Comparison of ENCODE assay signal across 15 cellular contexts in the genomic region with DNA sequence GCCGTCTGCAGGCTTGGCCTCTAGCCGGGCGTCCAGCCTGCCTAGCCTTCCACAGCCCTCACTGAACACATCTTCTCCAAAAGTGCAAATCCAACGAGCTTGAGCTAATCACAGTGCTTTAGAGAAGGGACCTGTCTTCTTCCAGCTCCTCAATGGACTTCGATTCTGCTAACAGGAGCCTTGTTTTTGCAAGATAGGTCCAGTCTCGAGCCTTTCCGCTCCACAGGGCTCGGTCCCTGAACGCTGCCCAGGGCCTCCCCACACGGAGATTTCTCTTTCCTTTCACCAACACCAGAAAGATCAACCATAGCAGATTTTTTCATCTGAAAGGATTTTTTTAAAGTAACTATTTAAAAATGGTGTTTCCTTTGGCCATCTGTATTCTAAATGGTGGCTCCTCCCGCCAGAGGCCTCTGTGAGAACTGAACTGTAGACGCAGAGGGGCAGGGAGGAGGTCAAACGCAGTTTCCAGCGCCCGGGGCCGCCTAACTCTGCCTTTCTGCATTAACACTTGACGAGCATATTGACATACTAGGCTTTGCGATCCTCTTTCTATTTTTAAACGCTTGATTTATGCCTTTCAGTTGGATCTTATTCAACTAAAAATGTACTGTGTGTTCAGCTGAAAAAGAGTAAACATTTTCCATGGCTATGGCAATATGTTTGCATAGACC.
DNase-seq lines count a peak whose midpoint lies in the region; ATAC-seq and TF ChIP-seq lines count a peak whose summit lies in the region.
"Had no signal": no experiment of that assay in that cellular context is flagged by ENCODE, and none has a peak within 500 bp of the region (broad histone marks: within the 10 kb centered on the region; RNA-seq: fewer than 3 reads in every experiment).

No MANE protein-coding gene starts in this region.

- peak; percentile 22 for DNase-seq in DMS79 (lab: John Stamatoyannopoulos, UW)
- peak; percentile 91 for DNase-seq in NCI-H1092 treated with DMSO at 0.1 percent for 48 hours (lab: John Stamatoyannopoulos, UW)
- peak; percentile 46 for DNase-seq in NCI-H526 treated with DMSO at 0.1 percent for 48 hours (lab: John Stamatoyannopoulos, UW)
- DNase-seq in hippocampal formation (lab: John Stamatoyannopoulos, UW), result no peak
- DNase-seq: activated CD4-positive, alpha-beta T cell treated with anti-CD3 and anti-CD28 coated beads, Interleukin-2, amount 50 U/mL, for 1 hour; KBM-7; lower lobe of right lung; naive B cell; NCI-H187; thyroid gland had no signal

- no peaks in the 10 kb centered on the region for H3K36me3 Mint-ChIP-seq in nephron (ENCODE audit: low read depth)
- no peaks in the 10 kb centered on the region for H3K36me3 Mint-ChIP-seq in activated T-helper 17 cell treated with anti-CD3 and anti-CD28 coated beads, Interleukin-2, amount 50 U/mL, for 72 hours (ENCODE audit: low read depth)
- H3K36me3 Mint-ChIP-seq: naive B cell; stimulated activated effector memory CD8-positive, alpha-beta T cell treated with anti-CD3 and anti-CD28 coated beads, Interleukin-12 subunit alpha, Interleukin-12 subunit beta, amount 100 ng/mL, for 72 hours had no signal

- H3K27ac Mint-ChIP-seq in nephron, result peak overlapping the region in 2 of 3 experiments; percentile 1 to 2
- no peak overlapping the region for H3K27ac Mint-ChIP-seq in activated T-helper 17 cell treated with anti-CD3 and anti-CD28 coated beads, Interleukin-2, amount 50 U/mL, for 72 hours
- H3K27ac Mint-ChIP-seq: B cell; naive B cell; stimulated activated effector memory CD8-positive, alpha-beta T cell treated with anti-CD3 and anti-CD28 coated beads, Interleukin-12 subunit alpha, Interleukin-12 subunit beta, amount 100 ng/mL, for 72 hours had no signal

- TF ChIP-seq CTCF in nephron (IDR thresholded peaks at IDR 0.05; ENCODE audit: unreplicated experiment in 3 of 3), result no peak

- H3K27me3 Mint-ChIP-seq in nephron (ENCODE audit: low read depth), result peaks cover 37% of the 10 kb centered on the region
- peaks cover 6% of the 10 kb centered on the region for H3K27me3 Mint-ChIP-seq in activated T-helper 17 cell treated with anti-CD3 and anti-CD28 coated beads, Interleukin-2, amount 50 U/mL, for 72 hours

- H3K4me1 Mint-ChIP-seq in nephron, result peaks cover 9% of the 10 kb centered on the region
- no peaks in the 10 kb centered on the region for H3K4me1 Mint-ChIP-seq in activated T-helper 17 cell treated with anti-CD3 and anti-CD28 coated beads, Interleukin-2, amount 50 U/mL, for 72 hours
- H3K4me1 Mint-ChIP-seq: B cell, naive B cell had no signal

- no peak for ATAC-seq in activated T-helper 17 cell treated with anti-CD3 and anti-CD28 coated beads, Interleukin-2, amount 50 U/mL, for 72 hours (replicated peaks)
- no peak for ATAC-seq in HG03097 (IDR thresholded peaks at IDR 0.05; ENCODE audit: low FRiP score, unreplicated experiment)
- ATAC-seq: lower lobe of right lung; stimulated activated effector memory CD8-positive, alpha-beta T cell treated with anti-CD3 and anti-CD28 coated beads, Interleukin-12 subunit alpha, Interleukin-12 subunit beta, amount 100 ng/mL, for 72 hours had no signal

- no peaks in the 10 kb centered on the region for H3K9me3 Mint-ChIP-seq in nephron
- H3K9me3 Mint-ChIP-seq in activated T-helper 17 cell treated with anti-CD3 and anti-CD28 coated beads, Interleukin-2, amount 50 U/mL, for 72 hours, result no peaks in the 10 kb centered on the region
- H3K9me3 Mint-ChIP-seq: stimulated activated effector memory CD8-positive, alpha-beta T cell treated with anti-CD3 and anti-CD28 coated beads, Interleukin-12 subunit alpha, Interleukin-12 subunit beta, amount 100 ng/mL, for 72 hours had no signal

- no peak overlapping the region for H3K4me3 Mint-ChIP-seq in nephron
- H3K4me3 Mint-ChIP-seq in activated T-helper 17 cell treated with anti-CD3 and anti-CD28 coated beads, Interleukin-2, amount 50 U/mL, for 72 hours, result no peak overlapping the region
- H3K4me3 Mint-ChIP-seq: B cell; naive B cell; stimulated activated effector memory CD8-positive, alpha-beta T cell treated with anti-CD3 and anti-CD28 coated beads, Interleukin-12 subunit alpha, Interleukin-12 subunit beta, amount 100 ng/mL, for 72 hours had no signal

Comparison
In these comparisons a context has a peak if more than half of its experiments do, and no peak if none do; other contexts are left out.
1. DNase-seq: peak in DMS79 (single experiment), NCI-H1092 treated with DMSO at 0.1 percent for 48 hours (single experiment) and NCI-H526 treated with DMSO at 0.1 percent for 48 hours (single experiment); none in hippocampal formation (0 of 2).